Comparison of ENCODE assay signal across 1 cellular context in genomic region chr7:16900212-16900768, GRCh38.
TF ChIP-seq lines count a peak whose summit lies in the region.

No MANE protein-coding gene starts in this region.

TF ChIP-seq in H1, 55 proteins besides CTCF, POLR2A, EP300 and RAD21:
- no peak for TF ChIP-seq ASH2L (IDR thresholded peaks at IDR 0.05; ENCODE audit: low read length)
- peak; percentile 32; the same call in 1 of the 2 replicates for TF ChIP-seq CEBPB (IDR thresholded peaks at IDR 0.05; ENCODE audit: low read depth, low read length)
TF ChIP-seq in H1: peak in this region for 1.
